Comparison of ENCODE assay signal across 8 cellular contexts in genomic region chr20:45880988-45881788, GRCh38. TPM values are rescaled to one million over a fixed set of nuclear protein-coding genes. Genes with fewer than 3 reads are reported as not detected.
A peak's percentile ranks its signal among the peaks of the same experiment; 100 is the strongest.
DNase-seq lines count a peak whose midpoint lies in the region; ATAC-seq and TF ChIP-seq lines count a peak whose summit lies in the region.

TSS of gene ZSWIM1 (plus strand) at chr20:45881227. CDS start at chr20:45882593, 1,366 bp downstream.

- no peak for TF ChIP-seq RAD21 in SK-N-SH (IDR thresholded peaks at IDR 0.05; ENCODE audit: low read length)

- peak; percentile 98 for ATAC-seq in HG02610 (IDR thresholded peaks at IDR 0.05; ENCODE audit: unreplicated experiment)
- peak; percentile 95 to 98 for ATAC-seq in activated naive CD4-positive, alpha-beta T cell treated with anti-CD3 and anti-CD28 coated beads, Interleukin-2, amount 50 U/mL, for 72 hours

- peak within 1 kb of the TSS; percentile 65 to 76 for H3K4me3 ChIP-seq in SK-N-SH (ENCODE audit: low read depth in 2 of 2, low read length in 1 of 2)

- H3K9me3 Mint-ChIP-seq in activated naive CD4-positive, alpha-beta T cell treated with anti-CD3 and anti-CD28 coated beads, Interleukin-2, amount 50 U/mL, for 72 hours, result no peaks in the 10 kb centered on the region

- no peaks in the 10 kb centered on the region for H3K27me3 ChIP-seq in SK-N-SH (ENCODE audit: insufficient read depth)

- peak within 1 kb of the TSS; percentile 74 for H3K4me2 ChIP-seq in SK-N-SH

- DNase-seq in GM10248 (ENCODE audit: extremely low spot score), result peak; percentile 98
- DNase-seq in NCI-H1092 (lab: John Stamatoyannopoulos, UW), result peak; percentile 99
- DNase-seq in SK-N-SH, result peak; percentile 97
- peak; percentile 98 for DNase-seq in activated naive CD4-positive, alpha-beta T cell treated with anti-CD3 and anti-CD28 coated beads, Interleukin-2, amount 50 U/mL, for 72 hours (ENCODE audit: low spot score in 2 of 2)
- DNase-seq in glomerular visceral epithelial cell (ENCODE audit: extremely low spot score), result peak; percentile 100
- peak; percentile 98 for DNase-seq in occipital lobe (lab: John Stamatoyannopoulos, UW)

- H3K27ac ChIP-seq in SK-N-SH (ENCODE audit: low read depth in 2 of 2, low read length in 1 of 2) (peak within 1 kb of the TSS; percentile 34 to 65; a peak in 3 of 4 replicates), temporal lobe (ENCODE audit: low read depth, low read length) (peak within 1 kb of the TSS; percentile 71)

- no peaks in the 10 kb centered on the region for H3K9me3 ChIP-seq in SK-N-SH

- H3K36me3 ChIP-seq in SK-N-SH (replicated peaks in 1 of 2; ENCODE audit: control insufficient read depth in 1 of 2, insufficient read depth in 2 of 2, low read length in 1 of 2), result peaks cover 3 to 16% of the 10 kb centered on the region in 2 experiments

- peak within 1 kb of the TSS; percentile 77 for H3K9ac ChIP-seq in SK-N-SH

- POLR2A ChIA-PET in GM10248 (lab: Yijun Ruan, JAX), result interaction anchor here (0.6 to 1.9 kb wide), 4 partner anchors 9 to 54 kb away, joined by 4 to 11 read pairs (median 4); no protein-coding TSS in a partner anchor
- POLR2A ChIA-PET in SK-N-SH (lab: Yijun Ruan, JAX), result interaction anchor here (0.6 to 2.5 kb wide), 8 partner anchors 9 to 76 kb away, joined by 3 to 26 read pairs (median 4); partner anchors contain the start of genes CTSA and NEURL2

- CTCF ChIA-PET in GM10248 (lab: Yijun Ruan, JAX), result interaction anchor here (0.6 to 3.5 kb wide), 9 partner anchors 9 to 90 kb away, joined by 3 to 19 read pairs (median 3); partner anchors contain the start of genes CTSA and NEURL2
- CTCF ChIA-PET in SK-N-SH (lab: Yijun Ruan, JAX), result interaction anchor here (0.8 to 3.2 kb wide), 7 partner anchors 9 to 106 kb away, joined by 3 to 24 read pairs (median 3); partner anchors contain the start of genes CTSA and NEURL2

- H3K9me2 ChIP-seq in SK-N-SH, result no peaks in the 10 kb centered on the region

- WGBS in SK-N-SH (ENCODE audit: low lambda C conversion rate), result 1% methylated on average over 21 of the region's 23 CpGs

- peak within 1 kb of the TSS; percentile 61 for H2AFZ ChIP-seq in SK-N-SH (ENCODE audit: low read depth)

- peaks cover 21% of the 10 kb centered on the region in 2 donors for H3K36me3 Mint-ChIP-seq in activated naive CD4-positive, alpha-beta T cell treated with anti-CD3 and anti-CD28 coated beads, Interleukin-2, amount 50 U/mL, for 72 hours

- peaks cover 3 to 10% of the 10 kb centered on the region in 2 experiments; a peak in 2 of 4 replicates for H3K4me1 ChIP-seq in SK-N-SH (ENCODE audit: control insufficient read depth in 1 of 2, insufficient read depth in 2 of 2, low read depth in 1 of 2, low read length in 1 of 2)

- peak within 1 kb of the TSS; percentile 91 to 94 for H3K27ac Mint-ChIP-seq in activated naive CD4-positive, alpha-beta T cell treated with anti-CD3 and anti-CD28 coated beads, Interleukin-2, amount 50 U/mL, for 72 hours

- H4K20me1 ChIP-seq in SK-N-SH (ENCODE audit: insufficient read depth), result no peaks in the 10 kb centered on the region

- no peak for TF ChIP-seq CTCF in GM10248 (IDR thresholded peaks at IDR 0.05; ENCODE audit: control extremely low read depth, extremely low read depth, low read depth, missing control alignments)
- TF ChIP-seq CTCF in SK-N-SH (IDR thresholded peaks at IDR 0.05), result no peak

- no peak for TF ChIP-seq EP300 in SK-N-SH (IDR thresholded peaks at IDR 0.05; ENCODE audit: borderline replicate concordance in 1 of 2, low read depth in 1 of 2, low read length in 1 of 2)

- H3F3A ChIP-seq in SK-N-SH (replicated peaks; ENCODE audit: insufficient read depth), result peaks cover 11% of the 10 kb centered on the region

- peaks cover 14% of the 10 kb centered on the region for H3K79me2 ChIP-seq in SK-N-SH (ENCODE audit: insufficient read depth)

TF ChIP-seq in SK-N-SH, 30 proteins besides CTCF, POLR2A, EP300 and RAD21:
- TF ChIP-seq MXI1 (IDR thresholded peaks at IDR 0.05; ENCODE audit: low read depth, low read length) (peak; percentile 89; the same call in 1 of the 2 replicates), USF1 (IDR thresholded peaks at IDR 0.05; ENCODE audit: borderline replicate concordance, low read depth) (no peak), PBX3 (IDR thresholded peaks at IDR 0.05) (peak; percentile 100), MAX (IDR thresholded peaks at IDR 0.05; ENCODE audit: low read depth) (no peak), TAF1 (IDR thresholded peaks at IDR 0.05; ENCODE audit: borderline replicate concordance, low read depth, low read length) (peak; percentile 94), YY1 (IDR thresholded peaks at IDR 0.05; ENCODE audit: low read depth) (peak; percentile 90), RFX5 (IDR thresholded peaks at IDR 0.05; ENCODE audit: low read length) (peak; percentile 89), SIN3A (IDR thresholded peaks at IDR 0.05; ENCODE audit: borderline replicate concordance, low read depth, low read length) (peak; percentile 32; the same call in 1 of the 2 replicates), IRF3 (IDR thresholded peaks at IDR 0.05; ENCODE audit: low read depth, low read length) (peak; percentile 95), POLR2AphosphoS5 (IDR thresholded peaks at IDR 0.05; ENCODE audit: low read depth, low read length) (peak; percentile 88), CHD2 (IDR thresholded peaks at IDR 0.05; ENCODE audit: low read length, partially characterized antibody) (peak; percentile 96)

RNA-seq across cellular contexts. Expression of gene ZSWIM1, which starts in this region (rescaled TPM):
- polyA plus RNA-seq in SK-N-SH (2012; rRNA removed), result 1.8 and 2.8 TPM in 2 replicates
- polyA plus RNA-seq in SK-N-SH (2012; cell fraction: cytosol; rRNA removed), result 1.1 and 1.3 TPM in 2 replicates
- 2.3 and 2.6 TPM in 2 replicates for polyA plus RNA-seq in SK-N-SH (2012; cell fraction: nucleus; rRNA removed)
- total RNA-seq in activated naive CD4-positive, alpha-beta T cell treated with anti-CD3 and anti-CD28 coated beads, Interleukin-2, amount 50 U/mL, for 72 hours, result 10 to 100 TPM; 11.3 to 11.9 TPM
- 5.5 TPM for total RNA-seq in occipital lobe
- 3.4 TPM for total RNA-seq in temporal lobe

Comparison
In these comparisons a context has a peak if more than half of its experiments do, and no peak if none do; other contexts are left out.
1. Peak in every context shown above with its lines: DNase-seq, ATAC-seq, H3K4me3 ChIP-seq and H3K27ac ChIP-seq.